In the genomic region with DNA sequence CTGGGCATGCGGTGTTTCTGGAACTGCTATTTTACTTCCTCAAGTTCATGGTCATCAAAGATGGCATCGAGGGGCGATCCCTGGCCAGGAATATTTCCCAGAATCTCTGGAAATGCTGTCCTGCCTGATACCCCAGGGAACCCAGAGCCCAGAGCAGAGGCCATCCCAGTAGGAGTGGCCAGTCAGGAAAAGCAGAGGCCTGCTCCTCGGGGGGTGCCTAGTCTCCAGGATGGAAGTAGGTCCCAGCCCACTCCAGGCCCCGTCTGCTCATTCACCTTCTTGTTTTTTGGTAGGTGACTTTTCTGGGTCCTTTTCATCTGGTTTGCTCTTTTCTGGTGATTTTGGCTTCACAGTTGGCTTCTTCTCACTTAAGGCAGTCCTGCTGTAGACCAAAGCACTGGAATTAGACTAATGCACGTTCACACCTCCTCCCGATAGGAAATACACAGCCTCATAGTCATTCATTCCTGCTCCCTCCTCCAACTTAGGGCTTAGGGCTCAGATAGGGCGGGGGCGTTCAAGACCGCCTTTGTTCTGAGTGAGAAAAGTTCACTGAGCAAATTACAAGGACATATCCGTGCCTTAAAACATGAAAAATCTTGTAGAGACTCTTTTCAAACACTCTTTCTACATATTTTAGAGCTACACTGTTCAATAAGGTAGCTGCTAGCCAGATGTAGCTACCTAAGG, we compare ENCODE assay signal across 13 cellular contexts.
"Had no signal": no experiment of that assay in that cellular context is flagged by ENCODE, and none has a peak within 500 bp of the region (broad histone marks: within the 10 kb centered on the region; RNA-seq: fewer than 3 reads in every experiment).

No MANE protein-coding gene starts in this region.

- H3K9ac ChIP-seq: parathyroid adenoma had no signal

- H3K9me3 Mint-ChIP-seq: activated T-helper 1 cell treated with anti-CD3 and anti-CD28 coated beads, Interleukin-12 subunit alpha, Interleukin-12 subunit beta, Interleukin-2, Interleukin-4 antibody, amounts not matched to agents 30 ng/mL and 10 ng/mL and 1 ng/mL, durations not matched to agents 14 hours and 24 hours and 36 hours; stimulated activated naive B cell treated with anti-CD40 and anti-IgM and Interleukin-4, amounts not matched to agents 10 μg/mL and 1 μg/mL and 100 μg/mL, for 72 hours had no signal

- H2AFZ ChIP-seq: parathyroid adenoma had no signal

- ATAC-seq: activated CD8-positive, alpha-beta T cell treated with anti-CD3 and anti-CD28 coated beads, Interleukin-2, amount 10 ng/mL, durations not matched to agents 7 days and 5 days; heart right ventricle; left ventricle myocardium superior; stimulated activated naive B cell treated with anti-CD40 and anti-IgM and Interleukin-4, amounts not matched to agents 10 μg/mL and 1 μg/mL and 100 μg/mL, for 72 hours; upper lobe of right lung had no signal

- H3K4me1 ChIP-seq: heart right ventricle, parathyroid adenoma, upper lobe of right lung had no signal

- H3K4me3 ChIP-seq: heart right ventricle, upper lobe of right lung had no signal

- H3K27ac Mint-ChIP-seq: activated CD8-positive, alpha-beta T cell treated with anti-CD3 and anti-CD28 coated beads, Interleukin-2, amount 10 ng/mL, durations not matched to agents 7 days and 5 days; activated T-helper 1 cell treated with anti-CD3 and anti-CD28 coated beads, Interleukin-12 subunit alpha, Interleukin-12 subunit beta, Interleukin-2, Interleukin-4 antibody, amounts not matched to agents 30 ng/mL and 10 ng/mL and 1 ng/mL, durations not matched to agents 14 hours and 24 hours and 36 hours; stimulated activated naive B cell treated with anti-CD40 and anti-IgM and Interleukin-4, amounts not matched to agents 10 μg/mL and 1 μg/mL and 100 μg/mL, for 72 hours had no signal

- H3K27me3 ChIP-seq: heart right ventricle, upper lobe of right lung had no signal

- H3K9me3 ChIP-seq: heart right ventricle, upper lobe of right lung had no signal

- H3K27ac ChIP-seq: heart right ventricle, parathyroid adenoma, upper lobe of right lung had no signal

- H3K27me3 Mint-ChIP-seq: stimulated activated naive B cell treated with anti-CD40 and anti-IgM and Interleukin-4, amounts not matched to agents 10 μg/mL and 1 μg/mL and 100 μg/mL, for 72 hours had no signal

- H3K4me3 Mint-ChIP-seq: activated CD8-positive, alpha-beta T cell treated with anti-CD3 and anti-CD28 coated beads, Interleukin-2, amount 10 ng/mL, durations not matched to agents 7 days and 5 days; activated T-helper 1 cell treated with anti-CD3 and anti-CD28 coated beads, Interleukin-12 subunit alpha, Interleukin-12 subunit beta, Interleukin-2, Interleukin-4 antibody, amounts not matched to agents 30 ng/mL and 10 ng/mL and 1 ng/mL, durations not matched to agents 14 hours and 24 hours and 36 hours; stimulated activated naive B cell treated with anti-CD40 and anti-IgM and Interleukin-4, amounts not matched to agents 10 μg/mL and 1 μg/mL and 100 μg/mL, for 72 hours had no signal

- DNase-seq: activated CD8-positive, alpha-beta T cell treated with anti-CD3 and anti-CD28 coated beads, Interleukin-2, amount 10 ng/mL, durations not matched to agents 7 days and 5 days; activated naive CD4-positive, alpha-beta T cell treated with anti-CD3 and anti-CD28 coated beads, Interleukin-2, amount 50 U/mL, for 16 hours; anterior cingulate cortex; foreskin melanocyte; heart right ventricle; left ventricle myocardium superior; mesendoderm; stimulated activated CD4-positive, alpha-beta T cell treated with anti-CD3 and anti-CD28 coated beads, Interleukin-1b, Interleukin-23, amount 100 ng/mL, for 48 hours; stimulated activated naive B cell treated with anti-CD40 and anti-IgM and Interleukin-4, amounts not matched to agents 10 μg/mL and 1 μg/mL and 100 μg/mL, for 72 hours; T-helper 9 cell; upper lobe of right lung had no signal
